In the genomic region with DNA sequence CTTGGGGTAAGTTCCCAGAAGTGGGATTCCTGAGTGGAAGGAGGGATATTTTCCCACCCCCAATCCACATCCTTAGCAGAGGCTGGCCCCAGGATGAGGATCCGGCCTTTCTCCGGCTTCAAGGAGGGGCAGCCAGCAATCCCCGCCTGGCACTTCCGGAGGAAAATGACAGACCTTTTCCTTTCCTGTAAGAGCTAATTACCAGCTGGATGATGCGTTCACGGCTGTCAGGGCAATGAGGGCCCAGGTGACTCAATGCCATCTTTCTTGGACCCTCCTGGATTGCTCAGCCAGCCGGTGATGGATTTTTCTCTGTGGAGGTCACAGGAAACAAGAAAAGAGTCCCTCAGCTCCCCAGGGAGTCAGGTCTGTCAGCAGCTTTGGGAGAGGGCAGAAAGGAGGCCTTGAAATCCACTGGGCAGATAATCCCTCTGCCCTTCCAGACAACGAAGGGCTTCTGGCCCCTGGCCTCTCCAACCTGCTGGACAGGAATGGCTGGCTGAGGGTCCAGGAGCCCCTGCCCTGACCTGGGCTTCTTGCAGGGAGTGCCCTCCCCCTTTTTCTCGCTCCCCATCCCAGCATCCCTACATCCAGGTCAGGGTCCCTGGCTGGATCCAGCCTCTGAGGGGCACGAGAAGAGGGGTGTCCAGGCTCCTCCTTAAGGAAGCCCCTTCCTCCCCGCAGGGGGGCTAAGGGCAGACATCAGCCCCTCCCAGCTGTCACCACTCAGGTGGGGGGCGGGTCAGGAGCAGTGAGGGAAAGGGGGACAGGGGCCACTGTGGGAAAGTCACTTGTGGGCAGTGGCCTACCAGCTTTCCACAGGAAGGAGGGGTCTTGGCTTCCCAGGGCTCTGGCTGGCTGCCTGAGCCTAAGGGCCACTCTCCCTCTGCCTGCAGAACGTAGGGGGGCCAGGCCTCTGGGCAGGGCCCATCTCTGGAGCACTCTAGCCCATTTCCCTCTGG, we compare ENCODE assay signal across 14 cellular contexts. TPM values are rescaled to one million over a fixed set of nuclear protein-coding genes. Genes with fewer than 3 reads are reported as not detected.
DNase-seq lines count a peak whose midpoint lies in the region; TF ChIP-seq lines count a peak whose summit lies in the region.
"Had no signal": no experiment of that assay in that cellular context is flagged by ENCODE, and none has a peak within 500 bp of the region (broad histone marks: within the 10 kb centered on the region; RNA-seq: fewer than 3 reads in every experiment).

No MANE protein-coding gene starts in this region.

- no peak overlapping the region for H3K4me3 ChIP-seq in mesodermal cell (ENCODE audit: extremely low read depth, insufficient read depth, low read length, poor library complexity, severe bottlenecking)
- H3K4me3 ChIP-seq: coronary artery had no signal

- H3K4me3 Mint-ChIP-seq in endothelial cell (ENCODE audit: unreplicated experiment), result no peak overlapping the region
- H3K4me3 Mint-ChIP-seq: naive B cell, type B pancreatic cell had no signal

- peaks cover 49% of the 10 kb centered on the region for H3K4me1 Mint-ChIP-seq in endothelial cell (ENCODE audit: unreplicated experiment)

- H3K36me3 Mint-ChIP-seq in endothelial cell (ENCODE audit: low read depth, unreplicated experiment), result no peaks in the 10 kb centered on the region
- H3K36me3 Mint-ChIP-seq: naive B cell, type B pancreatic cell had no signal

- H3K27me3 Mint-ChIP-seq in endothelial cell (ENCODE audit: unreplicated experiment), result peaks cover 4% of the 10 kb centered on the region
- H3K27me3 Mint-ChIP-seq: type B pancreatic cell had no signal

- no peaks in the 10 kb centered on the region for H3K9me3 ChIP-seq in mesodermal cell (ENCODE audit: control insufficient read depth, low read length)

- no peaks in the 10 kb centered on the region for H3K36me3 ChIP-seq in mesodermal cell (ENCODE audit: control insufficient read depth, insufficient read depth, low read length)

- DNase-seq in COR-L47 (lab: John Stamatoyannopoulos, UW) (peak; percentile 43), HS-5 (ENCODE audit: low read depth) (peak; percentile 30), endothelial cell (ENCODE audit: low spot score) (peak; percentile 70), NCI-H1694 (lab: John Stamatoyannopoulos, UW) (no peak), NCI-H187 treated with DMSO at 0.1 percent for 48 hours (lab: John Stamatoyannopoulos, UW) (no peak), NCI-H748 (lab: John Stamatoyannopoulos, UW; ENCODE audit: unreplicated experiment) (no peak), GDM1 (lab: John Stamatoyannopoulos, UW) (no peak)
- DNase-seq: activated T-cell treated with anti-CD3 and anti-CD28 coated beads, Interleukin-2, amount 50 U/mL, for 1 hour; naive B cell; NCI-H510A had no signal

- TF ChIP-seq CTCF in endothelial cell (IDR thresholded peaks at IDR 0.05; ENCODE audit: unreplicated experiment), result no peak

- WGBS in mesodermal cell (ENCODE audit: insufficient coverage in 2 of 2), 2 experiments, result 55 to 73% methylated on average over 10 to 11 of the region's 13 CpGs

- H3K27ac Mint-ChIP-seq in endothelial cell (ENCODE audit: unreplicated experiment), result peak overlapping the region; percentile 84
- H3K27ac Mint-ChIP-seq: type B pancreatic cell had no signal

- H3K9me3 Mint-ChIP-seq in endothelial cell (ENCODE audit: unreplicated experiment), result no peaks in the 10 kb centered on the region
- H3K9me3 Mint-ChIP-seq: naive B cell, type B pancreatic cell had no signal

- peak overlapping the region; percentile 36 for H3K27ac ChIP-seq in mesodermal cell (ENCODE audit: low read depth, low read length, severe bottlenecking)
- H3K27ac ChIP-seq: KMS-11 had no signal

- H3K4me1 ChIP-seq in mesodermal cell (ENCODE audit: control insufficient read depth, insufficient read depth, low read length, poor library complexity, severe bottlenecking), result peaks cover 11% of the 10 kb centered on the region

RNA-seq across cellular contexts. Expression of gene CCDC85C, which starts 16.1 kb away (rescaled TPM):
- 42.1 TPM for total RNA-seq in endothelial cell (ENCODE audit: unreplicated experiment)
- 16.8 TPM for polyA plus RNA-seq in mesodermal cell (2013, experiment 1 of 2)
- 17.4 TPM for polyA plus RNA-seq in mesodermal cell (2013, experiment 2 of 2)

RNA-seq across cellular contexts. Expression of gene HHIPL1, which starts 24.8 kb away (rescaled TPM):
- 15.1 TPM for total RNA-seq in endothelial cell (ENCODE audit: unreplicated experiment)
- polyA plus RNA-seq in mesodermal cell (2013, experiment 1 of 2), result 1.9 TPM
- polyA plus RNA-seq in mesodermal cell (2013, experiment 2 of 2), result 1.9 TPM

Comparison
In these comparisons a context has a peak if more than half of its experiments do, and no peak if none do; other contexts are left out.
1. DNase-seq: peak in COR-L47 (single experiment), HS-5 (single experiment) and endothelial cell (single experiment); none in NCI-H1694 (single experiment), NCI-H187 treated with DMSO at 0.1 percent for 48 hours (single experiment), NCI-H748 (single experiment) and GDM1 (single experiment).